ENCODE assay signal across 12 cellular contexts in genomic region chr14:21535545-21536394, GRCh38. TPM values are rescaled to one million over a fixed set of nuclear protein-coding genes. Genes with fewer than 3 reads are reported as not detected.
DNase-seq lines count a peak whose midpoint lies in the region; ATAC-seq, FAIRE-seq and TF ChIP-seq lines count a peak whose summit lies in the region.
"Had no signal": no experiment of that assay in that cellular context is flagged by ENCODE, and none has a peak within 500 bp of the region (broad histone marks: within the 10 kb centered on the region; RNA-seq: fewer than 3 reads in every experiment).

No MANE protein-coding gene starts in this region.

- 73% methylated on average over 5 of the region's 5 CpGs for WGBS in A549 (ENCODE audit: missing lambda C conversion rate)

- H3K36me3 ChIP-seq in endothelial cell of umbilical vein (ENCODE audit: control insufficient read depth in 2 of 2, extremely low read depth in 1 of 2, insufficient read depth in 2 of 2, low read length in 2 of 2), result no peaks in the 10 kb centered on the region
- no peaks in the 10 kb centered on the region for H3K36me3 ChIP-seq in neural cell (ENCODE audit: insufficient read depth, low read length)
- H3K36me3 ChIP-seq: neutrophil had no signal

- intact Hi-C loops in endothelial cell of umbilical vein (cut with micrococcal nuclease), result no loop called here

- peak in 1 of 2 experiments; percentile 48; a peak in 3 of 6 replicates for ATAC-seq in A549
- no peak for ATAC-seq in HG02938 (IDR thresholded peaks at IDR 0.05; ENCODE audit: unreplicated experiment)

- H3K9me3 Mint-ChIP-seq in IgD-negative memory B cell, result no peaks in the 10 kb centered on the region

- H3K4me1 ChIP-seq in A549 (no peaks in the 10 kb centered on the region), endothelial cell of umbilical vein (ENCODE audit: control insufficient read depth, extremely low read depth, insufficient read depth, low read length) (no peaks in the 10 kb centered on the region)

- H3K9me3 ChIP-seq in A549 (no peaks in the 10 kb centered on the region), endothelial cell of umbilical vein (replicated peaks; ENCODE audit: control insufficient read depth, insufficient read depth, low read length) (no peaks in the 10 kb centered on the region), neural cell (ENCODE audit: low read length) (no peaks in the 10 kb centered on the region)
- H3K9me3 ChIP-seq: neutrophil had no signal

- H3K9me1 ChIP-seq in endothelial cell of umbilical vein (replicated peaks; ENCODE audit: control insufficient read depth, extremely low read depth, insufficient read depth, low read length), result no peaks in the 10 kb centered on the region

- no peak for TF ChIP-seq CTCF in A549 (IDR thresholded peaks at IDR 0.05)
- TF ChIP-seq CTCF in endothelial cell of umbilical vein (IDR thresholded peaks at IDR 0.05; ENCODE audit: extremely low read depth in 1 of 2, insufficient read depth in 1 of 2, low read depth in 1 of 2, low read length in 2 of 2), result no peak
- TF ChIP-seq CTCF in neural cell (IDR thresholded peaks at IDR 0.05; ENCODE audit: poor library complexity, severe bottlenecking), result no peak

- H3K79me2 ChIP-seq in endothelial cell of umbilical vein (ENCODE audit: control insufficient read depth, insufficient read depth, low read length) (no peaks in the 10 kb centered on the region), neural cell (replicated peaks; ENCODE audit: insufficient read depth, low read length) (peaks cover 60% of the 10 kb centered on the region)

- peaks cover 4 to 7% (median 6%) of the 10 kb centered on the region in 3 donors for H3K4me1 Mint-ChIP-seq in IgD-negative memory B cell

- POLR2A ChIA-PET in A549 (lab: Yijun Ruan, JAX), result no interaction called here
- POLR2A ChIA-PET in endothelial cell of umbilical vein (lab: Charles Lee), result no interaction called here

- peak overlapping the region in 2 of 3 donors; percentile 53 to 88 for H3K27ac Mint-ChIP-seq in IgD-negative memory B cell

- no peak overlapping the region for H3K4me2 ChIP-seq in A549
- H3K4me2 ChIP-seq in endothelial cell of umbilical vein (ENCODE audit: insufficient read depth, low read length), result no peak overlapping the region
- H3K4me2 ChIP-seq in neural cell (ENCODE audit: low read length), result peak overlapping the region; percentile 84

- H4K20me1 ChIP-seq in endothelial cell of umbilical vein (replicated peaks; ENCODE audit: control insufficient read depth, extremely low read depth, insufficient read depth, low read length) (no peaks in the 10 kb centered on the region), neural cell (ENCODE audit: insufficient read depth) (no peaks in the 10 kb centered on the region)

- no peaks in the 10 kb centered on the region for H3K9me2 ChIP-seq in neural cell (ENCODE audit: insufficient read depth, low read length)

- BruUV-seq in endothelial cell of umbilical vein (replicated peaks; lab: Mats Ljungman, UMichigan), result no TSS peak

- no peaks in the 10 kb centered on the region for H3F3A ChIP-seq in neural cell (ENCODE audit: insufficient read depth, low read length, poor library complexity, severe bottlenecking)

- H3K27ac ChIP-seq in A549 (no peak overlapping the region), endothelial cell of umbilical vein (ENCODE audit: insufficient read depth, low read depth, low read length) (no peak overlapping the region), neural cell (ENCODE audit: low read length) (no peak overlapping the region)
- H3K27ac ChIP-seq: neutrophil had no signal

- H3K27me3 ChIP-seq in endothelial cell of umbilical vein (ENCODE audit: control insufficient read depth in 2 of 2, insufficient read depth in 2 of 2, low read length in 2 of 2), result peaks cover 51 to 59% of the 10 kb centered on the region in 2 experiments
- no peaks in the 10 kb centered on the region for H3K27me3 ChIP-seq in neural cell (ENCODE audit: insufficient read depth, low read depth, low read length)

- peaks cover 49% of the 10 kb centered on the region for H3K27me3 Mint-ChIP-seq in IgD-negative memory B cell

- H3K4me3 ChIP-seq in A549 (no peak overlapping the region), endothelial cell of umbilical vein (replicated peaks in 1 of 3; ENCODE audit: insufficient read depth in 1 of 3, low read depth in 1 of 3, low read length in 3 of 3) (no peak overlapping the region), neural cell (ENCODE audit: low read length) (peak overlapping the region; percentile 74)

- no peak for TF ChIP-seq RAD21 in A549 (conservative IDR thresholded peaks at IDR 0.05 in 1 of 2, IDR thresholded peaks at IDR 0.05 in 1 of 2)
- TF ChIP-seq RAD21 in neural cell (conservative IDR thresholded peaks at IDR 0.05), result no peak

- no peak overlapping the region for H3K9ac ChIP-seq in endothelial cell of umbilical vein (replicated peaks; ENCODE audit: extremely low read depth, insufficient read depth, low read length)
- H3K9ac ChIP-seq in neural cell (ENCODE audit: low read length), result no peak overlapping the region

- no peak for TF ChIP-seq POLR2A in A549 (IDR thresholded peaks at IDR 0.05; ENCODE audit: low read length)
- TF ChIP-seq POLR2A in endothelial cell of umbilical vein (IDR thresholded peaks at IDR 0.05; ENCODE audit: low read depth, low read length), result no peak

- H2AFZ ChIP-seq in endothelial cell of umbilical vein (ENCODE audit: low read depth, low read length), result no peak overlapping the region
- H2AFZ ChIP-seq in neural cell (ENCODE audit: low read depth, low read length), result no peak overlapping the region

- no peaks in the 10 kb centered on the region for H3K36me3 Mint-ChIP-seq in IgD-negative memory B cell

- H3K4me3 Mint-ChIP-seq in IgD-negative memory B cell, result peak overlapping the region in 1 of 4 donors; percentile 83

- dilution Hi-C loops in endothelial cell of umbilical vein (cut with MboI; ENCODE audit: extremely low pct_ligation_motif_present, low sequenced_read_pairs), result no loop called here

- CTCF ChIA-PET in A549 (lab: Yijun Ruan, JAX) (interaction anchor here (1.3 kb wide), 1 partner anchor 37 kb away, joined by 4 read pairs; no protein-coding TSS in a partner anchor), endothelial cell of umbilical vein (lab: Charles Lee) (interaction anchor here (0.7 kb wide), 1 partner anchor 25 kb away, joined by 3 read pairs; the partner anchor contains the start of gene METTL3)

- FAIRE-seq in A549 (lab: Jason Lieb, UNC) (peak; percentile 32), endothelial cell of umbilical vein (lab: Jason Lieb, UNC) (no peak)

- DNase-seq in A549 (ENCODE audit: low read depth in 1 of 2, low spot score in 1 of 2), result no peak
- no peak for DNase-seq in endothelial cell of umbilical vein (ENCODE audit: low read depth, low spot score)
- DNase-seq in NCI-H146 treated with DMSO at 0.1 percent for 48 hours (lab: John Stamatoyannopoulos, UW; ENCODE audit: unreplicated experiment), result no peak
- no peak for DNase-seq in RPMI8226
- DNase-seq in NCI-H1436 (lab: John Stamatoyannopoulos, UW), result no peak
- DNase-seq: left cardiac atrium; stimulated activated CD8-positive, alpha-beta memory T cell treated with anti-CD3 and anti-CD28 coated beads, Interleukin-4, amount 100 ng/mL, for 48 hours had no signal

- no peak for TF ChIP-seq EP300 in A549 (IDR thresholded peaks at IDR 0.05)
- TF ChIP-seq EP300 in neural cell (conservative IDR thresholded peaks at IDR 0.05; ENCODE audit: poor library complexity, severe bottlenecking), result no peak

RNA-seq across cellular contexts. Expression of gene SALL2, which starts 9.6 kb away (rescaled TPM):
- polyA plus RNA-seq in A549 (2011; rRNA removed) (2.8 and 3.8 TPM in 2 replicates), A549 (2017; fragmentation: RNase III; extraction: RNeasy Plus Mini Kit Qiagen cat#74134 plus additional on column Dnase treatment) (1.9 to 3.5 TPM (median 3.5 TPM) in 3 replicates), IgD-negative memory B cell (0.34 TPM), endothelial cell of umbilical vein (2.8 and 4.3 TPM in 2 replicates), neural cell (18.6 and 23.6 TPM in 2 replicates)
- 0.93 and 1.4 TPM in 2 replicates for polyA plus RNA-seq in A549 (2012; cell fraction: cytosol; rRNA removed)
- polyA plus RNA-seq in A549 (2012; cell fraction: nucleus; rRNA removed), result 1.2 and 1.5 TPM in 2 replicates
- polyA minus RNA-seq in A549 (2011; rRNA and poly(A)+ RNA removed), result 3.6 and 4.4 TPM in 2 replicates
- total RNA-seq in endothelial cell of umbilical vein, result 4.6 and 6.8 TPM in 2 replicates
- 2.4 and 3.0 TPM in 2 replicates for polyA plus RNA-seq in endothelial cell of umbilical vein (2011; cell fraction: cytosol; rRNA removed)
- 1.0 and 1.4 TPM in 2 replicates for polyA plus RNA-seq in endothelial cell of umbilical vein (2011; cell fraction: nucleus; rRNA removed)
- polyA plus RNA-seq in endothelial cell of umbilical vein (2012), result 1.4 and 1.7 TPM in 2 replicates
- polyA minus RNA-seq in endothelial cell of umbilical vein (3.6 and 5.2 TPM in 2 replicates), neural cell (31.2 and 35.0 TPM in 2 replicates)
- polyA minus RNA-seq in endothelial cell of umbilical vein (2011; cell fraction: cytosol; rRNA and poly(A)+ RNA removed), result not detected
- polyA minus RNA-seq in endothelial cell of umbilical vein (2011; cell fraction: nucleus; rRNA and poly(A)+ RNA removed), result 1.0 and 2.0 TPM in 2 replicates

RNA-seq across cellular contexts. Expression of gene METTL3, which starts 24.6 kb away (rescaled TPM):
- polyA plus RNA-seq in A549 (2011; rRNA removed), result 103 and 118 TPM in 2 replicates
- 92.6 and 95.3 TPM in 2 replicates for polyA plus RNA-seq in A549 (2012; cell fraction: cytosol; rRNA removed)
- 281 and 353 TPM in 2 replicates for polyA plus RNA-seq in A549 (2012; cell fraction: nucleus; rRNA removed)
- polyA plus RNA-seq in A549 (2017; fragmentation: RNase III; extraction: RNeasy Plus Mini Kit Qiagen cat#74134 plus additional on column Dnase treatment), result 63.2 to 66.3 TPM (median 65.2 TPM) in 3 replicates
- polyA minus RNA-seq in A549 (2011; rRNA and poly(A)+ RNA removed), result 94.6 and 130 TPM in 2 replicates
- polyA plus RNA-seq in IgD-negative memory B cell, result 20.6 TPM
- 63.1 and 65.0 TPM in 2 replicates for total RNA-seq in endothelial cell of umbilical vein
- 80.2 and 85.3 TPM in 2 replicates for polyA plus RNA-seq in endothelial cell of umbilical vein
- 61.6 and 67.3 TPM in 2 replicates for polyA plus RNA-seq in endothelial cell of umbilical vein (2011; cell fraction: cytosol; rRNA removed)
- 465 and 505 TPM in 2 replicates for polyA plus RNA-seq in endothelial cell of umbilical vein (2011; cell fraction: nucleus; rRNA removed)
- polyA plus RNA-seq in endothelial cell of umbilical vein (2012), result 45.6 and 57.2 TPM in 2 replicates
- 85.6 and 92.0 TPM in 2 replicates for polyA minus RNA-seq in endothelial cell of umbilical vein
- polyA minus RNA-seq in endothelial cell of umbilical vein (2011; cell fraction: cytosol; rRNA and poly(A)+ RNA removed), result 28.1 TPM
- 60.7 and 85.7 TPM in 2 replicates for polyA minus RNA-seq in endothelial cell of umbilical vein (2011; cell fraction: nucleus; rRNA and poly(A)+ RNA removed)
- 234 and 262 TPM in 2 replicates for polyA plus RNA-seq in neural cell
- 91.6 and 100 TPM in 2 replicates for polyA minus RNA-seq in neural cell

RNA-seq across cellular contexts. Expression of gene OR10G3, which starts 44.1 kb away (rescaled TPM):
- polyA plus RNA-seq in A549 (2011; rRNA removed), result not detected in 2 replicates
- polyA plus RNA-seq in A549 (2012; cell fraction: cytosol; rRNA removed), result not detected in 2 replicates
- polyA plus RNA-seq in A549 (2012; cell fraction: nucleus; rRNA removed), result not detected in 2 replicates
- polyA plus RNA-seq in A549 (2017; fragmentation: RNase III; extraction: RNeasy Plus Mini Kit Qiagen cat#74134 plus additional on column Dnase treatment), result not detected in 3 replicates
- not detected in 2 replicates for polyA minus RNA-seq in A549 (2011; rRNA and poly(A)+ RNA removed)
- not detected for polyA plus RNA-seq in IgD-negative memory B cell
- not detected in 2 replicates for total RNA-seq in endothelial cell of umbilical vein
- polyA plus RNA-seq in endothelial cell of umbilical vein, result not detected in 2 replicates
- polyA plus RNA-seq in endothelial cell of umbilical vein (2011; cell fraction: cytosol; rRNA removed), result not detected in 2 replicates
- not detected in 2 replicates for polyA plus RNA-seq in endothelial cell of umbilical vein (2011; cell fraction: nucleus; rRNA removed)
- not detected in 2 replicates for polyA plus RNA-seq in endothelial cell of umbilical vein (2012)
- polyA minus RNA-seq in endothelial cell of umbilical vein, result not detected in 2 replicates
- not detected for polyA minus RNA-seq in endothelial cell of umbilical vein (2011; cell fraction: cytosol; rRNA and poly(A)+ RNA removed)
- not detected in 2 replicates for polyA minus RNA-seq in endothelial cell of umbilical vein (2011; cell fraction: nucleus; rRNA and poly(A)+ RNA removed)
- polyA plus RNA-seq in neural cell, result not detected in 2 replicates
- polyA minus RNA-seq in neural cell, result not detected in 2 replicates
- total RNA-seq: left cardiac atrium, LHCN-M2 had no signal

RNA-seq across cellular contexts. Expression of gene TOX4, which starts 58.8 kb away (rescaled TPM):
- polyA plus RNA-seq in A549 (2011; rRNA removed) (76.4 and 80.3 TPM in 2 replicates), A549 (2017; fragmentation: RNase III; extraction: RNeasy Plus Mini Kit Qiagen cat#74134 plus additional on column Dnase treatment) (41.1 to 48.3 TPM (median 41.4 TPM) in 3 replicates), IgD-negative memory B cell (91.0 TPM), endothelial cell of umbilical vein (78.2 and 78.4 TPM in 2 replicates), neural cell (56.8 and 57.4 TPM in 2 replicates)
- 49.8 and 60.8 TPM in 2 replicates for polyA plus RNA-seq in A549 (2012; cell fraction: cytosol; rRNA removed)
- polyA plus RNA-seq in A549 (2012; cell fraction: nucleus; rRNA removed), result 54.5 and 55.2 TPM in 2 replicates
- 114 and 135 TPM in 2 replicates for polyA minus RNA-seq in A549 (2011; rRNA and poly(A)+ RNA removed)
- 63.2 and 67.4 TPM in 2 replicates for total RNA-seq in endothelial cell of umbilical vein
- polyA plus RNA-seq in endothelial cell of umbilical vein (2011; cell fraction: cytosol; rRNA removed), result 59.7 and 65.2 TPM in 2 replicates
- 61.6 and 71.0 TPM in 2 replicates for polyA plus RNA-seq in endothelial cell of umbilical vein (2011; cell fraction: nucleus; rRNA removed)
- polyA plus RNA-seq in endothelial cell of umbilical vein (2012), result 56.5 and 91.9 TPM in 2 replicates
- polyA minus RNA-seq in endothelial cell of umbilical vein (153 and 171 TPM in 2 replicates), neural cell (65.7 and 74.9 TPM in 2 replicates)
- 22.8 TPM for polyA minus RNA-seq in endothelial cell of umbilical vein (2011; cell fraction: cytosol; rRNA and poly(A)+ RNA removed)
- 33.2 and 40.7 TPM in 2 replicates for polyA minus RNA-seq in endothelial cell of umbilical vein (2011; cell fraction: nucleus; rRNA and poly(A)+ RNA removed)

RNA-seq across cellular contexts. Expression of gene RAB2B, which starts 59.0 kb away (rescaled TPM):
- polyA plus RNA-seq in A549 (2011; rRNA removed) (37.5 and 41.3 TPM in 2 replicates), A549 (2017; fragmentation: RNase III; extraction: RNeasy Plus Mini Kit Qiagen cat#74134 plus additional on column Dnase treatment) (15.8 to 19.8 TPM (median 18.4 TPM) in 3 replicates), IgD-negative memory B cell (8.2 TPM), endothelial cell of umbilical vein (26.8 and 27.9 TPM in 2 replicates), neural cell (47.6 and 47.9 TPM in 2 replicates)
- 7.9 and 11.8 TPM in 2 replicates for polyA plus RNA-seq in A549 (2012; cell fraction: cytosol; rRNA removed)
- 6.7 and 11.2 TPM in 2 replicates for polyA plus RNA-seq in A549 (2012; cell fraction: nucleus; rRNA removed)
- polyA minus RNA-seq in A549 (2011; rRNA and poly(A)+ RNA removed), result 19.8 and 26.5 TPM in 2 replicates
- 29.1 and 30.6 TPM in 2 replicates for total RNA-seq in endothelial cell of umbilical vein
- polyA plus RNA-seq in endothelial cell of umbilical vein (2011; cell fraction: cytosol; rRNA removed), result 23.6 and 24.1 TPM in 2 replicates
- 43.2 and 47.7 TPM in 2 replicates for polyA plus RNA-seq in endothelial cell of umbilical vein (2011; cell fraction: nucleus; rRNA removed)
- polyA plus RNA-seq in endothelial cell of umbilical vein (2012), result 24.9 and 28.6 TPM in 2 replicates
- polyA minus RNA-seq in endothelial cell of umbilical vein (40.8 and 47.7 TPM in 2 replicates), neural cell (80.5 and 85.5 TPM in 2 replicates)
- 6.3 TPM for polyA minus RNA-seq in endothelial cell of umbilical vein (2011; cell fraction: cytosol; rRNA and poly(A)+ RNA removed)
- 26.0 and 33.6 TPM in 2 replicates for polyA minus RNA-seq in endothelial cell of umbilical vein (2011; cell fraction: nucleus; rRNA and poly(A)+ RNA removed)
